23 cellular contexts compared by ENCODE assay signal in genomic region chr4:140117946-140118345, GRCh38.
"Had no signal": no experiment of that assay in that cellular context is flagged by ENCODE, and none has a peak within 500 bp of the region (broad histone marks: within the 10 kb centered on the region; RNA-seq: fewer than 3 reads in every experiment).

No MANE protein-coding gene starts in this region.

- H3K4me1 ChIP-seq: gastrocnemius medialis, lower lobe of right lung, prostate gland, right atrium auricular region, thyroid gland, vagina had no signal

- H3K4me3 ChIP-seq: gastrocnemius medialis, heart left ventricle, lower lobe of right lung, prostate gland, right atrium auricular region, stomach, thyroid gland, vagina had no signal

- DNase-seq: effector CD8-positive, alpha-beta T cell; endodermal cell; foreskin fibroblast; gastrocnemius medialis; heart left ventricle; hippocampal formation; left ventricle myocardium superior; lower lobe of right lung; naive thymus-derived CD8-positive, alpha-beta T cell; nephron progenitor cell; nucleus accumbens; stimulated activated CD4-positive, alpha-beta T cell treated with anti-CD3 and anti-CD28 coated beads, Interleukin-2, amount 100 ng/mL, for 24 hours; stimulated activated CD4-positive, alpha-beta T cell treated with anti-CD3 and anti-CD28 coated beads, Interleukin-4, amount 100 ng/mL, for 24 hours; stimulated activated naive CD4-positive, alpha-beta T cell treated with Interleukin-2 at 50 U/mL for 16 hours; stomach; thyroid gland; trophoblast cell had no signal

- H3K27me3 ChIP-seq: gastrocnemius medialis, heart left ventricle, right atrium auricular region, stomach, thyroid gland, vagina had no signal

- H3K27ac ChIP-seq: gastrocnemius medialis, lower lobe of right lung, prostate gland, right atrium auricular region, stomach, thyroid gland, vagina had no signal

- H3K9me3 ChIP-seq: gastrocnemius medialis, heart left ventricle, lower lobe of right lung, prostate gland, right atrium auricular region, stomach, thyroid gland, vagina had no signal

- H3K36me3 ChIP-seq: gastrocnemius medialis, heart left ventricle, lower lobe of right lung, prostate gland, right atrium auricular region, stomach, thyroid gland, vagina had no signal

- ATAC-seq: esophagus mucosa; gastrocnemius medialis; heart left ventricle; left ventricle myocardium superior; lower lobe of right lung; naive thymus-derived CD8-positive, alpha-beta T cell; sciatic nerve; stimulated activated effector memory CD8-positive, alpha-beta T cell treated with anti-CD3 and anti-CD28 coated beads, Interleukin-12 subunit alpha, Interleukin-12 subunit beta, amount 100 ng/mL, for 72 hours had no signal
